ENCODE assay signal across 15 cellular contexts in genomic region chr16:81136331-81137011, GRCh38. TPM values are rescaled to one million over a fixed set of nuclear protein-coding genes. Genes with fewer than 3 reads are reported as not detected.
DNase-seq lines count a peak whose midpoint lies in the region; TF ChIP-seq lines count a peak whose summit lies in the region.
"Had no signal": no experiment of that assay in that cellular context is flagged by ENCODE, and none has a peak within 500 bp of the region (broad histone marks: within the 10 kb centered on the region; RNA-seq: fewer than 3 reads in every experiment).

No MANE protein-coding gene starts in this region.

- H3K9me3 Mint-ChIP-seq in type B pancreatic cell, result no peaks in the 10 kb centered on the region
- H3K9me3 Mint-ChIP-seq in activated T-helper 1 cell treated with anti-CD3 and anti-CD28 coated beads, Interleukin-12 subunit alpha, Interleukin-12 subunit beta, Interleukin-2, Interleukin-4 antibody, amounts not matched to agents 30 ng/mL and 10 ng/mL and 1 ng/mL, durations not matched to agents 14 hours and 24 hours and 36 hours, result no peaks in the 10 kb centered on the region
- H3K9me3 Mint-ChIP-seq: activated T-cell treated with anti-CD3 and anti-CD28 coated beads, Interleukin-2, amount 50 U/mL, for 72 hours; T-helper 1 cell treated with Interleukin-12 subunit alpha and Interleukin-12 subunit beta and Interleukin-4 antibody, amounts not matched to agents 30 μg/mL and 1 μg/mL, for 36 hours had no signal

- no peaks in the 10 kb centered on the region for H3K27me3 Mint-ChIP-seq in type B pancreatic cell
- no peaks in the 10 kb centered on the region for H3K27me3 Mint-ChIP-seq in activated T-helper 1 cell treated with anti-CD3 and anti-CD28 coated beads, Interleukin-12 subunit alpha, Interleukin-12 subunit beta, Interleukin-2, Interleukin-4 antibody, amounts not matched to agents 30 ng/mL and 10 ng/mL and 1 ng/mL, durations not matched to agents 14 hours and 24 hours and 36 hours (ENCODE audit: insufficient read depth)

- intact Hi-C loops in activated T-helper 1 cell treated with anti-CD3 and anti-CD28 coated beads, Interleukin-12 subunit alpha, Interleukin-12 subunit beta, Interleukin-2, Interleukin-4 antibody, amounts not matched to agents 30 ng/mL and 10 ng/mL and 1 ng/mL, durations not matched to agents 14 hours and 24 hours and 36 hours (cut with micrococcal nuclease), result no loop called here

- H3K4me3 Mint-ChIP-seq in type B pancreatic cell, result no peak overlapping the region
- no peak overlapping the region for H3K4me3 Mint-ChIP-seq in activated T-helper 1 cell treated with anti-CD3 and anti-CD28 coated beads, Interleukin-12 subunit alpha, Interleukin-12 subunit beta, Interleukin-2, Interleukin-4 antibody, amounts not matched to agents 30 ng/mL and 10 ng/mL and 1 ng/mL, durations not matched to agents 14 hours and 24 hours and 36 hours
- H3K4me3 Mint-ChIP-seq: activated T-cell treated with anti-CD3 and anti-CD28 coated beads, Interleukin-2, amount 50 U/mL, for 72 hours; T-helper 1 cell treated with Interleukin-12 subunit alpha and Interleukin-12 subunit beta and Interleukin-4 antibody, amounts not matched to agents 30 μg/mL and 1 μg/mL, for 36 hours had no signal

- H3K9me3 ChIP-seq in WERI-Rb-1 (ENCODE audit: severe bottlenecking), result no peaks in the 10 kb centered on the region
- H3K9me3 ChIP-seq: gastroesophageal sphincter, spleen, thoracic aorta had no signal

- H3K27ac Mint-ChIP-seq in type B pancreatic cell, result peak overlapping the region; percentile 34
- H3K27ac Mint-ChIP-seq in activated T-helper 1 cell treated with anti-CD3 and anti-CD28 coated beads, Interleukin-12 subunit alpha, Interleukin-12 subunit beta, Interleukin-2, Interleukin-4 antibody, amounts not matched to agents 30 ng/mL and 10 ng/mL and 1 ng/mL, durations not matched to agents 14 hours and 24 hours and 36 hours, result no peak overlapping the region
- H3K27ac Mint-ChIP-seq: activated T-cell treated with anti-CD3 and anti-CD28 coated beads, Interleukin-2, amount 50 U/mL, for 72 hours; T-helper 1 cell treated with Interleukin-12 subunit alpha and Interleukin-12 subunit beta and Interleukin-4 antibody, amounts not matched to agents 30 μg/mL and 1 μg/mL, for 36 hours had no signal

- H3K4me3 ChIP-seq in choroid plexus epithelial cell (ENCODE audit: low read depth, low read length), result peak overlapping the region; percentile 2
- H3K4me3 ChIP-seq in WERI-Rb-1 (ENCODE audit: low read depth, low read length), result no peak overlapping the region
- H3K4me3 ChIP-seq: gastroesophageal sphincter, spleen, thoracic aorta had no signal

- DNase-seq in NCI-H345 (lab: John Stamatoyannopoulos, UW), result peak; percentile 11
- DNase-seq in NCI-H345 treated with DMSO at 0.1 percent for 48 hours (lab: John Stamatoyannopoulos, UW; ENCODE audit: unreplicated experiment), result no peak
- DNase-seq in choroid plexus epithelial cell (ENCODE audit: low read depth), result no peak
- peak; percentile 68 for DNase-seq in middle frontal gyrus (ENCODE audit: extremely low spot score, low spot score)
- no peak for DNase-seq in type B pancreatic cell (ENCODE audit: extremely low spot score, unreplicated experiment)
- DNase-seq in NCI-H2196 (lab: John Stamatoyannopoulos, UW; ENCODE audit: unreplicated experiment), result no peak
- no peak for DNase-seq in WERI-Rb-1
- no peak for DNase-seq in activated T-helper 1 cell treated with anti-CD3 and anti-CD28 coated beads, Interleukin-12 subunit alpha, Interleukin-12 subunit beta, Interleukin-2, Interleukin-4 antibody, amounts not matched to agents 30 ng/mL and 10 ng/mL and 1 ng/mL, durations not matched to agents 14 hours and 24 hours and 36 hours (ENCODE audit: low spot score)
- DNase-seq: activated CD4-positive, alpha-beta T cell treated with anti-CD3 and anti-CD28 coated beads, Interleukin-2, amount 50 U/mL, for 1 hour; activated T-cell treated with anti-CD3 and anti-CD28 coated beads, Interleukin-2, amount 50 U/mL, for 72 hours; NCI-H226; spleen had no signal

- no peak overlapping the region for H3K27ac ChIP-seq in WERI-Rb-1
- H3K27ac ChIP-seq: gastroesophageal sphincter, spleen, thoracic aorta had no signal

- TF ChIP-seq CTCF in choroid plexus epithelial cell (conservative IDR thresholded peaks at IDR 0.05; ENCODE audit: low read depth, low read length) (no peak), type B pancreatic cell (conservative IDR thresholded peaks at IDR 0.05) (no peak), WERI-Rb-1 (IDR thresholded peaks at IDR 0.05; ENCODE audit: low read depth, low read length) (no peak)

- H3K36me3 Mint-ChIP-seq in type B pancreatic cell, result no peaks in the 10 kb centered on the region
- H3K36me3 Mint-ChIP-seq in activated T-helper 1 cell treated with anti-CD3 and anti-CD28 coated beads, Interleukin-12 subunit alpha, Interleukin-12 subunit beta, Interleukin-2, Interleukin-4 antibody, amounts not matched to agents 30 ng/mL and 10 ng/mL and 1 ng/mL, durations not matched to agents 14 hours and 24 hours and 36 hours (ENCODE audit: low read depth), result no peaks in the 10 kb centered on the region

- no peaks in the 10 kb centered on the region for H3K36me3 ChIP-seq in WERI-Rb-1
- H3K36me3 ChIP-seq: gastroesophageal sphincter, spleen, thoracic aorta had no signal

- H3K27me3 ChIP-seq in WERI-Rb-1 (ENCODE audit: insufficient read depth, low read depth, severe bottlenecking), result no peaks in the 10 kb centered on the region
- H3K27me3 ChIP-seq: gastroesophageal sphincter, spleen had no signal

- peaks cover 13% of the 10 kb centered on the region for H3K4me1 Mint-ChIP-seq in type B pancreatic cell (ENCODE audit: unreplicated experiment)
- no peaks in the 10 kb centered on the region for H3K4me1 Mint-ChIP-seq in activated T-helper 1 cell treated with anti-CD3 and anti-CD28 coated beads, Interleukin-12 subunit alpha, Interleukin-12 subunit beta, Interleukin-2, Interleukin-4 antibody, amounts not matched to agents 30 ng/mL and 10 ng/mL and 1 ng/mL, durations not matched to agents 14 hours and 24 hours and 36 hours (ENCODE audit: low read depth)

RNA-seq across cellular contexts. Expression of gene GCSH, which starts 40.3 kb away (rescaled TPM):
- 39.6 and 50.8 TPM in 2 replicates for total RNA-seq in type B pancreatic cell (ENCODE audit: low replicate concordance)
- total RNA-seq in activated T-helper 1 cell treated with anti-CD3 and anti-CD28 coated beads, Interleukin-12 subunit alpha, Interleukin-12 subunit beta, Interleukin-2, Interleukin-4 antibody, amounts not matched to agents 30 ng/mL and 10 ng/mL and 1 ng/mL, durations not matched to agents 14 hours and 24 hours and 36 hours, result 16.5 and 19.1 TPM in 2 replicates

RNA-seq across cellular contexts. Expression of gene C16orf46, which starts 59.4 kb away (rescaled TPM):
- 4.4 and 5.1 TPM in 2 replicates for total RNA-seq in type B pancreatic cell (ENCODE audit: low replicate concordance)
- 0.32 and 0.41 TPM in 2 replicates for total RNA-seq in activated T-helper 1 cell treated with anti-CD3 and anti-CD28 coated beads, Interleukin-12 subunit alpha, Interleukin-12 subunit beta, Interleukin-2, Interleukin-4 antibody, amounts not matched to agents 30 ng/mL and 10 ng/mL and 1 ng/mL, durations not matched to agents 14 hours and 24 hours and 36 hours

Comparison
In these comparisons a context has a peak if more than half of its experiments do, and no peak if none do; other contexts are left out.
1. DNase-seq: peak in NCI-H345 (single experiment) and middle frontal gyrus (single experiment); none in NCI-H345 treated with DMSO at 0.1 percent for 48 hours (single experiment), choroid plexus epithelial cell (single experiment), type B pancreatic cell (single experiment), NCI-H2196 (single experiment), WERI-Rb-1 (single experiment) and activated T-helper 1 cell treated with anti-CD3 and anti-CD28 coated beads, Interleukin-12 subunit alpha, Interleukin-12 subunit beta, Interleukin-2, Interleukin-4 antibody, amounts not matched to agents 30 ng/mL and 10 ng/mL and 1 ng/mL, durations not matched to agents 14 hours and 24 hours and 36 hours (single experiment).